Comparison of ENCODE assay signal across 1 cellular context in genomic region chr17:58005031-58005727, GRCh38.
A peak's percentile ranks its signal among the peaks of the same experiment; 100 is the strongest.
TF ChIP-seq lines count a peak whose summit lies in the region.

No MANE protein-coding gene starts in this region.

TF ChIP-seq in HEK293, 187 proteins besides CTCF, POLR2A, EP300 and RAD21 (continued from another document):
- TF ChIP-seq ZBTB10 (tag by site-specific recombination; IDR thresholded peaks at IDR 0.05) = no peak
- no peak for TF ChIP-seq ZNF174 (tag by site-specific recombination; IDR thresholded peaks at IDR 0.05)
- TF ChIP-seq ZNF777 (tag by site-specific recombination; IDR thresholded peaks at IDR 0.05; ENCODE audit: borderline replicate concordance) = no peak
- no peak for TF ChIP-seq ZNF211 (tag by site-specific recombination; IDR thresholded peaks at IDR 0.05; ENCODE audit: low read depth)
- no peak for TF ChIP-seq ZNF510 (tag by site-specific recombination; IDR thresholded peaks at IDR 0.05; ENCODE audit: insufficient replicate concordance)
- no peak for TF ChIP-seq GLI2 (tag by site-specific recombination; IDR thresholded peaks at IDR 0.05; ENCODE audit: borderline replicate concordance, low read depth)
- no peak for TF ChIP-seq ZNF558 (tag by site-specific recombination; IDR thresholded peaks at IDR 0.05)
- TF ChIP-seq ZNF629 (tag by site-specific recombination; IDR thresholded peaks at IDR 0.05) = peak; percentile 53; the same call in 1 of the 2 replicates
- TF ChIP-seq SCRT1 (tag by site-specific recombination; IDR thresholded peaks at IDR 0.05; ENCODE audit: borderline replicate concordance) = no peak
- no peak for TF ChIP-seq ZNF792 (tag by site-specific recombination; IDR thresholded peaks at IDR 0.05)
- TF ChIP-seq ZBTB17 (tag by site-specific recombination; IDR thresholded peaks at IDR 0.05) = peak; percentile 43; the same call in 1 of the 2 replicates
- no peak for TF ChIP-seq KLF10 (tag by site-specific recombination; IDR thresholded peaks at IDR 0.05)
- peak; percentile 71; the same call in 1 of the 2 replicates for TF ChIP-seq ZNF18 (tag by site-specific recombination; IDR thresholded peaks at IDR 0.05)
